ENCODE assay signal across 12 cellular contexts in the genomic region with DNA sequence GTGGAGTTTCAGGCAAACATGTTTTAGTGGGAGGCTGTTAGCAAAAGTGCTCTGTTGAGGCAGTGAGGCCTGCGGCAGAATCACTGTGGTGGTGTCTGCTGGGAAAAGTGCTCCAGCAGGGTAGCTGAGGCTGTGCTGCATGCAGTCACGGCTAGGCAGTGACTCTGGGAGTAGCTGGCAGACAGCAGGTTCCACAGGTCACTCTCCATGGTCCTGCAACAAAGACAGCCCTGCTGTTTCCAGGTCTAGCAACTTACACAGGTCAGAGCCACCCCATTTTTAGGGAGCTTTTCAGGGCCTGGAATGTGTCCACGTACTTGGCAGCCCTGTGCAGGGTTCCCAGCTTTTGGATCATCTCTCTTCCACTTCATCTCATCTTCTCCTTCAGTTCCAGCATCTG.
DNase-seq lines count a peak whose midpoint lies in the region; ATAC-seq, FAIRE-seq and TF ChIP-seq lines count a peak whose summit lies in the region.
"Had no signal": no experiment of that assay in that cellular context is flagged by ENCODE, and none has a peak within 500 bp of the region (broad histone marks: within the 10 kb centered on the region; RNA-seq: fewer than 3 reads in every experiment).

No MANE protein-coding gene starts in this region.

- H3K23me2 ChIP-seq in H1 (ENCODE audit: low read depth, low read length), result no peaks in the 10 kb centered on the region

- H3K4me3 ChIP-seq in H1 (ENCODE audit: extremely low read depth in 1 of 4, insufficient read depth in 2 of 4, low read depth in 3 of 4, low read length in 4 of 4) (no peak overlapping the region), mesenchymal stem cell (ENCODE audit: insufficient read depth in 1 of 2, low read depth in 1 of 2, low read length in 2 of 2) (no peak overlapping the region)
- H3K4me3 ChIP-seq: lower lobe of right lung, SJSA1 had no signal

- no peaks in the 10 kb centered on the region for H3K79me2 ChIP-seq in H1 (ENCODE audit: control insufficient read depth in 1 of 2, insufficient read depth in 2 of 2, low read length in 2 of 2)

- no peak overlapping the region for H3K4me3 Mint-ChIP-seq in activated T-helper 2 cell treated with anti-CD3 and anti-CD28 coated beads, Interferon-gamma antibody, Interleukin-2, Interleukin-4, amounts not matched to agents 10 μg/mL and 5 μg/mL and 100 μg/mL, durations not matched to agents 14 hours and 24 hours and 36 hours (ENCODE audit: low read depth)

- H2BK15ac ChIP-seq in H1 (ENCODE audit: low read length), result no peak overlapping the region
- H2BK15ac ChIP-seq in mesenchymal stem cell (ENCODE audit: low read depth, poor library complexity, severe bottlenecking), result no peak overlapping the region

- DNase-seq in EH (ENCODE audit: low read depth) (peak; percentile 16), M059J (ENCODE audit: low read depth) (peak; percentile 1), H1 (ENCODE audit: low read depth in 1 of 2, low spot score in 2 of 2) (peak; percentile 9 to 46), mesenchymal stem cell (peak; percentile 17), SK-N-DZ (ENCODE audit: low spot score) (no peak)
- no peak for DNase-seq in activated CD4-positive, CD25-positive, alpha-beta regulatory T cell treated with anti-CD3 and anti-CD28 coated beads, Interleukin-2, amount 50 U/mL, for 72 hours
- no peak for DNase-seq in activated T-helper 2 cell treated with anti-CD3 and anti-CD28 coated beads, Interferon-gamma antibody, Interleukin-2, Interleukin-4, amounts not matched to agents 10 μg/mL and 5 μg/mL and 100 μg/mL, durations not matched to agents 14 hours and 24 hours and 36 hours (ENCODE audit: low spot score)
- DNase-seq: lower lobe of right lung, NCI-H226 had no signal

- no peak overlapping the region for H3K9ac ChIP-seq in H1 (replicated peaks in 1 of 4; ENCODE audit: extremely low read depth in 1 of 4, low read depth in 3 of 4, low read length in 3 of 4)
- no peak overlapping the region for H3K9ac ChIP-seq in mesenchymal stem cell (ENCODE audit: low read length)

- intact Hi-C loops in activated T-helper 2 cell treated with anti-CD3 and anti-CD28 coated beads, Interferon-gamma antibody, Interleukin-2, Interleukin-4, amounts not matched to agents 10 μg/mL and 5 μg/mL and 100 μg/mL, durations not matched to agents 14 hours and 24 hours and 36 hours (cut with micrococcal nuclease), result no loop called here

- H3K56ac ChIP-seq in H1 (replicated peaks; ENCODE audit: insufficient read length, low read depth, low read length), result no peak overlapping the region

- no peak for TF ChIP-seq RAD21 in H1 (IDR thresholded peaks at IDR 0.05 in 1 of 2, conservative IDR thresholded peaks at IDR 0.05 in 1 of 2; ENCODE audit: low read depth in 2 of 2, low read length in 2 of 2)

- no peak for TF ChIP-seq CTCF in H1 (IDR thresholded peaks at IDR 0.05; ENCODE audit: control extremely low read depth in 1 of 3, insufficient read depth in 1 of 3, low read depth in 1 of 3, low read length in 3 of 3)

- no peak overlapping the region for H4K5ac ChIP-seq in H1 (ENCODE audit: insufficient read length, low read depth, low read length)

- no peaks in the 10 kb centered on the region for H3K36me3 ChIP-seq in H1 (ENCODE audit: control insufficient read depth in 2 of 4, insufficient read depth in 4 of 4, low read length in 3 of 4)
- no peaks in the 10 kb centered on the region for H3K36me3 ChIP-seq in mesenchymal stem cell (ENCODE audit: control insufficient read depth in 1 of 2, insufficient read depth in 2 of 2, low read depth in 1 of 2, low read length in 2 of 2)
- H3K36me3 ChIP-seq: lower lobe of right lung, SJSA1 had no signal

- H3K4me1 Mint-ChIP-seq in activated T-helper 2 cell treated with anti-CD3 and anti-CD28 coated beads, Interferon-gamma antibody, Interleukin-2, Interleukin-4, amounts not matched to agents 10 μg/mL and 5 μg/mL and 100 μg/mL, durations not matched to agents 14 hours and 24 hours and 36 hours (ENCODE audit: low read depth), result no peaks in the 10 kb centered on the region

- H2BK12ac ChIP-seq in H1 (ENCODE audit: low read depth, low read length), result no peak overlapping the region
- H2BK12ac ChIP-seq in mesenchymal stem cell (ENCODE audit: low read length in 2 of 2), result no peak overlapping the region

- H3K18ac ChIP-seq in H1 (ENCODE audit: extremely low read depth, low read length) (no peak overlapping the region), mesenchymal stem cell (ENCODE audit: low read depth in 1 of 2, low read length in 2 of 2) (no peak overlapping the region)

- H3K79me1 ChIP-seq in H1 (ENCODE audit: low read depth, low read length) (no peaks in the 10 kb centered on the region), mesenchymal stem cell (replicated peaks; ENCODE audit: low read length, poor library complexity, severe bottlenecking) (no peaks in the 10 kb centered on the region)

- H2AK5ac ChIP-seq in H1 (ENCODE audit: low read depth, low read length) (no peak overlapping the region), mesenchymal stem cell (ENCODE audit: low read length, severe bottlenecking) (no peak overlapping the region)

- no peak overlapping the region for H3K14ac ChIP-seq in H1 (ENCODE audit: insufficient read length)
- H3K14ac ChIP-seq in mesenchymal stem cell (ENCODE audit: low read length in 2 of 2), result no peak overlapping the region

- no peak for ATAC-seq in GM21526 (IDR thresholded peaks at IDR 0.05; ENCODE audit: low FRiP score, unreplicated experiment)

- H2BK5ac ChIP-seq in H1 (ENCODE audit: low read depth, low read length), result no peak overlapping the region
- no peak overlapping the region for H2BK5ac ChIP-seq in mesenchymal stem cell (ENCODE audit: low read depth, low read length, poor library complexity, severe bottlenecking)

- H3K9me3 ChIP-seq in H1 (ENCODE audit: insufficient read depth in 2 of 2, low read depth in 1 of 2, low read length in 1 of 2) (no peaks in the 10 kb centered on the region; a peak in 1 of 4 replicates), mesenchymal stem cell (ENCODE audit: control insufficient read depth, low read length) (peaks cover 40% of the 10 kb centered on the region)

- POLR2A ChIA-PET in H1 (lab: Charles Lee; ENCODE audit: partially characterized antibody), result no interaction called here

- H2BK120ac ChIP-seq in H1 (replicated peaks; ENCODE audit: low read depth, low read length) (no peak overlapping the region), mesenchymal stem cell (ENCODE audit: low read depth, low read length) (no peak overlapping the region)

- TF ChIP-seq EP300 in H1 (IDR thresholded peaks at IDR 0.05; ENCODE audit: borderline replicate concordance in 1 of 2, low read depth in 2 of 2, low read length in 2 of 2), result no peak

- H3K4ac ChIP-seq in H1 (replicated peaks; ENCODE audit: insufficient read length, low read depth, low read length) (no peak overlapping the region), mesenchymal stem cell (ENCODE audit: low read depth in 1 of 2, low read length in 2 of 2) (no peak overlapping the region)

- H2AFZ ChIP-seq in H1 (ENCODE audit: low read length) (no peak overlapping the region), mesenchymal stem cell (ENCODE audit: low read depth, low read length) (no peak overlapping the region)

- no peak for FAIRE-seq in H1 (lab: Jason Lieb, UNC)
- FAIRE-seq: endothelial cell of umbilical vein had no signal

- H3K4me1 ChIP-seq in H1 (replicated peaks in 1 of 4; ENCODE audit: control insufficient read depth in 3 of 4, insufficient read depth in 4 of 4, low read length in 3 of 4), result no peaks in the 10 kb centered on the region
- H3K4me1 ChIP-seq in mesenchymal stem cell (ENCODE audit: control insufficient read depth, insufficient read depth, low read depth, low read length), result no peaks in the 10 kb centered on the region
- H3K4me1 ChIP-seq: lower lobe of right lung, SJSA1 had no signal

- H3K4me2 ChIP-seq in H1 (ENCODE audit: insufficient read depth in 1 of 2, low read depth in 2 of 2, low read length in 2 of 2) (no peak overlapping the region), mesenchymal stem cell (ENCODE audit: low read length, poor library complexity, severe bottlenecking) (no peak overlapping the region)

- H4K91ac ChIP-seq in H1 (replicated peaks; ENCODE audit: insufficient read length, low read length), result no peak overlapping the region
- no peak overlapping the region for H4K91ac ChIP-seq in mesenchymal stem cell (ENCODE audit: low read length)

- WGBS in H1 (ENCODE audit: extremely low coverage in 1 of 2, insufficient coverage in 1 of 2, insufficient read length in 1 of 2, insufficient replicate concordance in 2 of 2, low coverage in 1 of 2, low lambda C conversion rate in 2 of 2, missing lambda C conversion rate in 1 of 2), 2 experiments, result 74% methylated on average over 3 of the region's 3 CpGs; no CpG with 5 or more reads in 1 of the 2 experiments
- 29% methylated on average over 2 of the region's 3 CpGs for WGBS in mesenchymal stem cell

- H2BK20ac ChIP-seq in H1 (ENCODE audit: low read length), result no peak overlapping the region

- H3K23ac ChIP-seq in H1 (ENCODE audit: insufficient read length) (no peak overlapping the region), mesenchymal stem cell (ENCODE audit: low read length in 2 of 2) (no peak overlapping the region)

- no peaks in the 10 kb centered on the region for H3K36me3 Mint-ChIP-seq in activated T-helper 2 cell treated with anti-CD3 and anti-CD28 coated beads, Interferon-gamma antibody, Interleukin-2, Interleukin-4, amounts not matched to agents 10 μg/mL and 5 μg/mL and 100 μg/mL, durations not matched to agents 14 hours and 24 hours and 36 hours (ENCODE audit: low read depth)

- TF ChIP-seq POLR2A in H1 (IDR thresholded peaks at IDR 0.05; ENCODE audit: control extremely low read depth in 1 of 2, low read depth in 2 of 2, low read length in 2 of 2), result no peak

- H4K8ac ChIP-seq in H1 (ENCODE audit: extremely low read depth, insufficient read depth, low read length), result peak overlapping the region; percentile 25; the same call in 1 of the 2 replicates
- H4K8ac ChIP-seq in mesenchymal stem cell (ENCODE audit: low read length), result no peak overlapping the region

- CTCF ChIA-PET in H1 (lab: Charles Lee; ENCODE audit: partially characterized antibody), result no interaction called here

- H3K27ac ChIP-seq in H1 (ENCODE audit: low read depth, low read length), result no peak overlapping the region
- no peak overlapping the region for H3K27ac ChIP-seq in mesenchymal stem cell (ENCODE audit: low read length, poor library complexity, severe bottlenecking)
- H3K27ac ChIP-seq: lower lobe of right lung, SJSA1 had no signal

- no peaks in the 10 kb centered on the region for H3K9me3 Mint-ChIP-seq in activated T-helper 2 cell treated with anti-CD3 and anti-CD28 coated beads, Interferon-gamma antibody, Interleukin-2, Interleukin-4, amounts not matched to agents 10 μg/mL and 5 μg/mL and 100 μg/mL, durations not matched to agents 14 hours and 24 hours and 36 hours

- no peaks in the 10 kb centered on the region for H3K27me3 Mint-ChIP-seq in activated T-helper 2 cell treated with anti-CD3 and anti-CD28 coated beads, Interferon-gamma antibody, Interleukin-2, Interleukin-4, amounts not matched to agents 10 μg/mL and 5 μg/mL and 100 μg/mL, durations not matched to agents 14 hours and 24 hours and 36 hours (ENCODE audit: low read depth)

- H4K20me1 ChIP-seq in H1 (replicated peaks in 1 of 2; ENCODE audit: control insufficient read depth in 1 of 2, insufficient read depth in 2 of 2, low read length in 2 of 2), result peaks cover 0 to 2% of the 10 kb centered on the region in 2 experiments

- H3K27ac Mint-ChIP-seq in activated T-helper 2 cell treated with anti-CD3 and anti-CD28 coated beads, Interferon-gamma antibody, Interleukin-2, Interleukin-4, amounts not matched to agents 10 μg/mL and 5 μg/mL and 100 μg/mL, durations not matched to agents 14 hours and 24 hours and 36 hours, result no peak overlapping the region

- H3K27me3 ChIP-seq in H1 (replicated peaks in 1 of 4; ENCODE audit: control insufficient read depth in 3 of 4, extremely low read depth in 1 of 4, insufficient read depth in 3 of 4, low read length in 3 of 4) (no peaks in the 10 kb centered on the region), mesenchymal stem cell (ENCODE audit: control insufficient read depth in 1 of 2, insufficient read depth in 1 of 2, low read length in 2 of 2) (peaks cover 0 to 5% of the 10 kb centered on the region in 2 experiments)

Comparison
In these comparisons a context has a peak if more than half of its experiments do, and no peak if none do; other contexts are left out.
1. DNase-seq: peak in EH (single experiment), M059J (single experiment), H1 (2 of 2) and mesenchymal stem cell (single experiment); none in activated CD4-positive, CD25-positive, alpha-beta regulatory T cell treated with anti-CD3 and anti-CD28 coated beads, Interleukin-2, amount 50 U/mL, for 72 hours (single experiment), activated T-helper 2 cell treated with anti-CD3 and anti-CD28 coated beads, Interferon-gamma antibody, Interleukin-2, Interleukin-4, amounts not matched to agents 10 μg/mL and 5 μg/mL and 100 μg/mL, durations not matched to agents 14 hours and 24 hours and 36 hours (single experiment) and SK-N-DZ (single experiment).